ENCODE assay signal across 3 cellular contexts in genomic region chr2:172344159-172344558, GRCh38.
TF ChIP-seq lines count a peak whose summit lies in the region.

No MANE protein-coding gene starts in this region.

TF ChIP-seq in HepG2, 621 proteins besides CTCF, POLR2A, EP300 and RAD21:
- TF ChIP-seq ZNF264 (CRISPR knock-in tag; IDR thresholded peaks at IDR 0.05), result no peak
- TF ChIP-seq SMAD3 (CRISPR knock-in tag; IDR thresholded peaks at IDR 0.05), result no peak
- TF ChIP-seq XBP1 (CRISPR knock-in tag; IDR thresholded peaks at IDR 0.05), result no peak
- TF ChIP-seq ZNF331 (CRISPR knock-in tag; IDR thresholded peaks at IDR 0.05), result peak; percentile 100
- TF ChIP-seq FOXC1 (CRISPR knock-in tag; IDR thresholded peaks at IDR 0.05; ENCODE audit: borderline replicate concordance), result no peak

TF ChIP-seq in GM23338, 12 proteins besides CTCF, POLR2A, EP300 and RAD21:
- no peak for TF ChIP-seq STAT1 (IDR thresholded peaks at IDR 0.05; ENCODE audit: unreplicated experiment)
- TF ChIP-seq ZNF331 (CRISPR knock-in tag; IDR thresholded peaks at IDR 0.05; ENCODE audit: low read depth), result peak; percentile 99
- TF ChIP-seq JUNB (IDR thresholded peaks at IDR 0.05; ENCODE audit: unreplicated experiment), result no peak
- no peak for TF ChIP-seq ETS1 (IDR thresholded peaks at IDR 0.05)
TF ChIP-seq in GM23338: peak in this region for 1.

TF ChIP-seq in HEK293, 187 proteins besides CTCF, POLR2A, EP300 and RAD21:
- TF ChIP-seq SETDB1 (IDR thresholded peaks at IDR 0.05; ENCODE audit: insufficient read length, low read length), result peak; percentile 65
- TF ChIP-seq GLI2 (tag by site-specific recombination; IDR thresholded peaks at IDR 0.05; ENCODE audit: borderline replicate concordance, low read depth), result no peak
- TF ChIP-seq ZBTB7A (tag by site-specific recombination; IDR thresholded peaks at IDR 0.05; ENCODE audit: low read depth), result no peak
- TF ChIP-seq HOXC10 (CRISPR knock-in tag; IDR thresholded peaks at IDR 0.05), result no peak
